ENCODE assay signal across 23 cellular contexts in the genomic region with DNA sequence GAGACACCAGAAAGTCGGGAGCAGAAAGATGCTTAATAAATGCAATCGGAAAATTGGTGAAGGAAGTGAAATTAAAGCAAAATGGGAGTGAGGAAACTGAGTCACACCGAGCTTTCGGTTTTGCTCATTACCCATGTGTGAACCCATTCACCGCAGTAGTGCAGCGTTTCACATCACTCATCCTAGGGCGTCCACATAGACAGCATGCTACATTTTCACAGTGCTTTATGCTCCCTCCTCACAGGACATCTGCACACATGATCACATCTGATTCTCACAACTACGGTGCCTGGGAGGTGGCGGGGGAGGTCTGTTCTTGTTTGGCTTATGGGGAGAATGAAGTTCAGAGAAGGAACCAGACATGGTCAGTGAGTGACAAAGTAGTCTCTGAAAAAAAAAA. TPM values are rescaled to one million over a fixed set of nuclear protein-coding genes. Genes with fewer than 3 reads are reported as not detected.
"Had no signal": no experiment of that assay in that cellular context is flagged by ENCODE, and none has a peak within 500 bp of the region (broad histone marks: within the 10 kb centered on the region; RNA-seq: fewer than 3 reads in every experiment).

No MANE protein-coding gene starts in this region.

- H3K27ac Mint-ChIP-seq: activated B cell treated with CpG ODN at 0.5 μM for 24 hours; memory B cell; nephron; T-helper 2 cell treated with Interferon-gamma antibody and Interleukin-4, amounts not matched to agents 5 μg/mL and 100 μg/mL, for 36 hours had no signal

- DNase-seq: activated B cell treated with CpG ODN at 0.5 μM for 24 hours; activated CD8-positive, alpha-beta memory T cell treated with anti-CD3 and anti-CD28 coated beads for 24 hours; activated effector memory CD4-positive, alpha-beta T cell treated with anti-CD3 and anti-CD28 coated beads, Interleukin-2, amount 50 U/mL, for 16 hours; activated T-cell treated with anti-CD3 and anti-CD28 coated beads for 4 hours; foreskin melanocyte; left ventricle myocardium inferior; nucleus accumbens; stimulated activated naive CD8-positive, alpha-beta T cell treated with anti-CD3 and anti-CD28 coated beads, Interleukin-15, Interleukin-2, amounts not matched to agents 100 U/mL and 50 U/mL, for 24 hours; SW 1271; transverse colon had no signal

- H3K9me3 Mint-ChIP-seq: memory B cell; T-helper 2 cell treated with Interferon-gamma antibody and Interleukin-4, amounts not matched to agents 5 μg/mL and 100 μg/mL, for 36 hours had no signal

- H3K36me3 Mint-ChIP-seq: memory B cell had no signal

- ATAC-seq: stimulated activated naive CD8-positive, alpha-beta T cell treated with anti-CD3 and anti-CD28 coated beads, Interleukin-15, Interleukin-2, amounts not matched to agents 100 U/mL and 50 U/mL, for 24 hours had no signal

- H3K4me1 Mint-ChIP-seq: activated B cell treated with CpG ODN at 0.5 μM for 24 hours, memory B cell had no signal

- H3K4me3 Mint-ChIP-seq: activated B cell treated with CpG ODN at 0.5 μM for 24 hours; memory B cell; nephron; T-helper 2 cell treated with Interferon-gamma antibody and Interleukin-4, amounts not matched to agents 5 μg/mL and 100 μg/mL, for 36 hours had no signal

RNA-seq across cellular contexts. Expression of a gene that starts 36.6 kb away (rescaled TPM):
- total RNA-seq: activated B cell treated with CpG ODN at 0.5 μM for 24 hours, ascending aorta, bronchial epithelial cell, fibroblast of lung, left ventricle myocardium inferior, posterior vena cava, skeletal muscle tissue, transverse colon had no signal

RNA-seq across cellular contexts. Expression of a gene that starts 36.8 kb away (rescaled TPM):
- total RNA-seq: activated B cell treated with CpG ODN at 0.5 μM for 24 hours, ascending aorta, bronchial epithelial cell, chondrocyte, dermis microvascular lymphatic vessel endothelial cell, fibroblast of lung, kidney epithelial cell, left ventricle myocardium inferior, posterior vena cava, SK-MEL-5, skeletal muscle tissue, transverse colon, vagina had no signal
